In genomic region chr16:73050115-73051099, GRCh38 we compare ENCODE assay signal across 1 cellular context.
TF ChIP-seq lines count a peak whose summit lies in the region.

No MANE protein-coding gene starts in this region.

TF ChIP-seq in HepG2, 621 proteins besides CTCF, POLR2A, EP300 and RAD21 (continued from another document and continues in another):
- TF ChIP-seq, protein P1, sequence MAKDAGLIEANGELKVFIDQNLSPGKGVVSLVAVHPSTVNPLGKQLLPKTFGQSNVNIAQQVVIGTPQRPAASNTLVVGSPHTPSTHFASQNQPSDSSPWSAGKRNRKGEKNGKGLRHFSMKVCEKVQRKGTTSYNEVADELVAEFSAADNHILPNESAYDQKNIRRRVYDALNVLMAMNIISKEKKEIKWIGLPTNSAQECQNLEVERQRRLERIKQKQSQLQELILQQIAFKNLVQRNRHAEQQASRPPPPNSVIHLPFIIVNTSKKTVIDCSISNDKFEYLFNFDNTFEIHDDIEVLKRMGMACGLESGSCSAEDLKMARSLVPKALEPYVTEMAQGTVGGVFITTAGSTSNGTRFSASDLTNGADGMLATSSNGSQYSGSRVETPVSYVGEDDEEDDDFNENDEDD (CRISPR knock-in tag; IDR thresholded peaks at IDR 0.05; ENCODE audit: borderline replicate concordance), result 0 out of 2 replicates have a peak, but pooled peaks have one; percentile 17
- TF ChIP-seq ZNF224 (CRISPR knock-in tag; IDR thresholded peaks at IDR 0.05), result no peak
- no peak for TF ChIP-seq AKAP8 (CRISPR knock-in tag; IDR thresholded peaks at IDR 0.05)
- no peak for TF ChIP-seq SIN3A (IDR thresholded peaks at IDR 0.05; ENCODE audit: borderline replicate concordance, low read depth, low read length)
- TF ChIP-seq SMAD3 (CRISPR knock-in tag; IDR thresholded peaks at IDR 0.05), result 0 out of 2 replicates have a peak, but pooled peaks have one; percentile 33
- no peak for TF ChIP-seq ZKSCAN1 (IDR thresholded peaks at IDR 0.05; ENCODE audit: low read length)
- TF ChIP-seq ZNF256 (CRISPR knock-in tag; conservative IDR thresholded peaks at IDR 0.05), result no peak
- TF ChIP-seq MIXL1 (CRISPR knock-in tag; IDR thresholded peaks at IDR 0.05), result no peak
- TF ChIP-seq RFXANK (CRISPR knock-in tag; IDR thresholded peaks at IDR 0.05), result no peak
- peak; percentile 35; the same call in 1 of the 2 replicates for TF ChIP-seq POLR2G (IDR thresholded peaks at IDR 0.05; ENCODE audit: low read depth, low read length)
- TF ChIP-seq ARNT2 (CRISPR knock-in tag; IDR thresholded peaks at IDR 0.05; ENCODE audit: low read depth), result no peak
- TF ChIP-seq ZNF543 (CRISPR knock-in tag; IDR thresholded peaks at IDR 0.05), result no peak
- no peak for TF ChIP-seq E2F5 (CRISPR knock-in tag; conservative IDR thresholded peaks at IDR 0.05)
- 0 out of 2 replicates have a peak, but pooled peaks have one; percentile 23 for TF ChIP-seq HDAC2 (CRISPR knock-in tag; IDR thresholded peaks at IDR 0.05)
- no peak for TF ChIP-seq ZNF749 (CRISPR knock-in tag; IDR thresholded peaks at IDR 0.05; ENCODE audit: borderline replicate concordance)
- no peak for TF ChIP-seq AHDC1 (CRISPR knock-in tag; IDR thresholded peaks at IDR 0.05; ENCODE audit: borderline replicate concordance)
- TF ChIP-seq THAP11 (CRISPR knock-in tag; IDR thresholded peaks at IDR 0.05), result no peak
- peak; percentile 23; the same call in 1 of the 2 replicates for TF ChIP-seq ZBTB20 (CRISPR knock-in tag; IDR thresholded peaks at IDR 0.05; ENCODE audit: borderline replicate concordance, low read depth)
- no peak for TF ChIP-seq SMAD1 (CRISPR knock-in tag; IDR thresholded peaks at IDR 0.05; ENCODE audit: borderline replicate concordance, low read depth)
- no peak for TF ChIP-seq ARNTL (CRISPR knock-in tag; IDR thresholded peaks at IDR 0.05)
- 0 out of 2 replicates have a peak, but pooled peaks have one; percentile 46 for TF ChIP-seq ISX (CRISPR knock-in tag; conservative IDR thresholded peaks at IDR 0.05)
- no peak for TF ChIP-seq ZNF382 (CRISPR knock-in tag; IDR thresholded peaks at IDR 0.05; ENCODE audit: borderline replicate concordance)
- TF ChIP-seq AGO1 (IDR thresholded peaks at IDR 0.05; ENCODE audit: low read depth, low read length, poor library complexity, severe bottlenecking), result no peak
- TF ChIP-seq YEATS2 (CRISPR knock-in tag; IDR thresholded peaks at IDR 0.05; ENCODE audit: borderline replicate concordance), result no peak
- no peak for TF ChIP-seq ZNF605 (CRISPR knock-in tag; IDR thresholded peaks at IDR 0.05)
- no peak for TF ChIP-seq TFE3 (CRISPR knock-in tag; IDR thresholded peaks at IDR 0.05)
- TF ChIP-seq ZNF17 (CRISPR knock-in tag; IDR thresholded peaks at IDR 0.05), result no peak
- TF ChIP-seq ZEB1 (IDR thresholded peaks at IDR 0.05; ENCODE audit: insufficient replicate concordance, low read depth), result peak; percentile 81
- no peak for TF ChIP-seq ZNF782 (CRISPR knock-in tag; IDR thresholded peaks at IDR 0.05; ENCODE audit: borderline replicate concordance)
- TF ChIP-seq, protein P2, sequence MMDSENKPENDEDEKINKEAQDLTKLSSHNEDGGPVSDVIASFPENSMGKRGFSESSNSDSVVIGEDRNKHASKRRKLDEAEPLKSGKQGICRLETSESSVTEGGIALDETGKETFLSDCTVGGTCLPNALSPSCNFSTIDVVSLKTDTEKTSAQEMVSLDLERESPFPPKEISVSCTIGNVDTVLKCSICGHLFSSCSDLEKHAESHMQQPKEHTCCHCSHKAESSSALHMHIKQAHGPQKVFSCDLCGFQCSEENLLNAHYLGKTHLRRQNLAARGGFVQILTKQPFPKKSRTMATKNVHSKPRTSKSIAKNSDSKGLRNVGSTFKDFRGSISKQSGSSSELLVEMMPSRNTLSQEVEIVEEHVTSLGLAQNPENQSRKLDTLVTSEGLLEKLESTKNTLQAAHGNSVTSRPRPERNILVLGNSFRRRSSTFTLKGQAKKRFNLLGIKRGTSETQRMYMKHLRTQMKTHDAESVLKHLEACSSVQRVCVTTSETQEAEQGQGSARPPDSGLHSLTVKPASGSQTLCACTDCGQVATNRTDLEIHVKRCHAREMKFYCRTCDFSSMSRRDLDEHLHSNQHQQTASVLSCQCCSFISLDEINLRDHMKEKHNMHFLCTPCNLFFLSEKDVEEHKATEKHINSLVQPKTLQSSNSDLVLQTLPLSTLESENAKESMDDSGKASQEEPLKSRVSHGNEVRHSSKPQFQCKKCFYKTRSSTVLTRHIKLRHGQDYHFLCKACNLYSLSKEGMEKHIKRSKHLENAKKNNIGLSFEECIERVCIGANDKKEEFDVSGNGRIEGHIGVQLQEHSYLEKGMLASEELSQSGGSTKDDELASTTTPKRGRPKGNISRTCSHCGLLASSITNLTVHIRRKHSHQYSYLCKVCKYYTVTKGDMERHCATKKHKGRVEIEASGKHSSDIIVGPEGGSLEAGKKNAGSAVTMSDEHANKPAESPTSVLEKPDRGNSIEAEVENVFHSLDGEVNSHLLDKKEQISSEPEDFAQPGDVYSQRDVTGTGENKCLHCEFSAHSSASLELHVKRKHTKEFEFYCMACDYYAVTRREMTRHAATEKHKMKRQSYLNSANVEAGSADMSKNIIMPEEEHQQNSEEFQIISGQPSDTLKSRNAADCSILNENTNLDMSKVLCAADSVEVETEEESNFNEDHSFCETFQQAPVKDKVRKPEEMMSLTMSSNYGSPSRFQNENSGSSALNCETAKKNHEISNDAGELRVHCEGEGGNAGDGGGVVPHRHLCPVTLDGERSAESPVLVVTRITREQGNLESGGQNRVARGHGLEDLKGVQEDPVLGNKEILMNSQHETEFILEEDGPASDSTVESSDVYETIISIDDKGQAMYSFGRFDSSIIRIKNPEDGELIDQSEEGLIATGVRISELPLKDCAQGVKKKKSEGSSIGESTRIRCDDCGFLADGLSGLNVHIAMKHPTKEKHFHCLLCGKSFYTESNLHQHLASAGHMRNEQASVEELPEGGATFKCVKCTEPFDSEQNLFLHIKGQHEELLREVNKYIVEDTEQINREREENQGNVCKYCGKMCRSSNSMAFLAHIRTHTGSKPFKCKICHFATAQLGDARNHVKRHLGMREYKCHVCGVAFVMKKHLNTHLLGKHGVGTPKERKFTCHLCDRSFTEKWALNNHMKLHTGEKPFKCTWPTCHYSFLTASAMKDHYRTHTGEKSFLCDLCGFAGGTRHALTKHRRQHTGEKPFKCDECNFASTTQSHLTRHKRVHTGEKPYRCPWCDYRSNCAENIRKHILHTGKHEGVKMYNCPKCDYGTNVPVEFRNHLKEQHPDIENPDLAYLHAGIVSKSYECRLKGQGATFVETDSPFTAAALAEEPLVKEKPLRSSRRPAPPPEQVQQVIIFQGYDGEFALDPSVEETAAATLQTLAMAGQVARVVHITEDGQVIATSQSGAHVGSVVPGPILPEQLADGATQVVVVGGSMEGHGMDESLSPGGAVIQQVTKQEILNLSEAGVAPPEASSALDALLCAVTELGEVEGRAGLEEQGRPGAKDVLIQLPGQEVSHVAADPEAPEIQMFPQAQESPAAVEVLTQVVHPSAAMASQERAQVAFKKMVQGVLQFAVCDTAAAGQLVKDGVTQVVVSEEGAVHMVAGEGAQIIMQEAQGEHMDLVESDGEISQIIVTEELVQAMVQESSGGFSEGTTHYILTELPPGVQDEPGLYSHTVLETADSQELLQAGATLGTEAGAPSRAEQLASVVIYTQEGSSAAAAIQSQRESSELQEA (CRISPR knock-in tag; IDR thresholded peaks at IDR 0.05; ENCODE audit: not compliant biosample characterization), result no peak
- no peak for TF ChIP-seq ZNF83 (CRISPR knock-in tag; IDR thresholded peaks at IDR 0.05; ENCODE audit: borderline replicate concordance)
- no peak for TF ChIP-seq DBP (CRISPR knock-in tag; IDR thresholded peaks at IDR 0.05; ENCODE audit: not compliant biosample characterization)
- peak; percentile 31; the same call in 1 of the 2 replicates for TF ChIP-seq KAT8 (CRISPR knock-in tag; IDR thresholded peaks at IDR 0.05)
- 0 out of 2 replicates have a peak, but pooled peaks have one; percentile 21 for TF ChIP-seq FLYWCH1 (CRISPR knock-in tag; IDR thresholded peaks at IDR 0.05)
- TF ChIP-seq ZNF138 (CRISPR knock-in tag; IDR thresholded peaks at IDR 0.05; ENCODE audit: low read depth), result no peak
- peak; percentile 76 for TF ChIP-seq PITX1 (CRISPR knock-in tag; IDR thresholded peaks at IDR 0.05)
- no peak for TF ChIP-seq POGZ (CRISPR knock-in tag; IDR thresholded peaks at IDR 0.05)
- TF ChIP-seq ZNF317 (CRISPR knock-in tag; IDR thresholded peaks at IDR 0.05), result no peak
- TF ChIP-seq KLF6 (CRISPR knock-in tag; IDR thresholded peaks at IDR 0.05), result no peak
- TF ChIP-seq RBAK (CRISPR knock-in tag; IDR thresholded peaks at IDR 0.05), result no peak
- no peak for TF ChIP-seq PTBP1 (IDR thresholded peaks at IDR 0.05; ENCODE audit: low read depth, low read length, poor library complexity, severe bottlenecking)
- TF ChIP-seq, protein P3, sequence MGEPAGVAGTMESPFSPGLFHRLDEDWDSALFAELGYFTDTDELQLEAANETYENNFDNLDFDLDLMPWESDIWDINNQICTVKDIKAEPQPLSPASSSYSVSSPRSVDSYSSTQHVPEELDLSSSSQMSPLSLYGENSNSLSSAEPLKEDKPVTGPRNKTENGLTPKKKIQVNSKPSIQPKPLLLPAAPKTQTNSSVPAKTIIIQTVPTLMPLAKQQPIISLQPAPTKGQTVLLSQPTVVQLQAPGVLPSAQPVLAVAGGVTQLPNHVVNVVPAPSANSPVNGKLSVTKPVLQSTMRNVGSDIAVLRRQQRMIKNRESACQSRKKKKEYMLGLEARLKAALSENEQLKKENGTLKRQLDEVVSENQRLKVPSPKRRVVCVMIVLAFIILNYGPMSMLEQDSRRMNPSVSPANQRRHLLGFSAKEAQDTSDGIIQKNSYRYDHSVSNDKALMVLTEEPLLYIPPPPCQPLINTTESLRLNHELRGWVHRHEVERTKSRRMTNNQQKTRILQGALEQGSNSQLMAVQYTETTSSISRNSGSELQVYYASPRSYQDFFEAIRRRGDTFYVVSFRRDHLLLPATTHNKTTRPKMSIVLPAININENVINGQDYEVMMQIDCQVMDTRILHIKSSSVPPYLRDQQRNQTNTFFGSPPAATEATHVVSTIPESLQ (CRISPR knock-in tag; conservative IDR thresholded peaks at IDR 0.05), result no peak
